Comparison of ENCODE assay signal across 22 cellular contexts in genomic region chr18:77197073-77197472, GRCh38. TPM values are rescaled to one million over a fixed set of nuclear protein-coding genes. Genes with fewer than 3 reads are reported as not detected.
DNase-seq lines count a peak whose midpoint lies in the region; FAIRE-seq and TF ChIP-seq lines count a peak whose summit lies in the region.
"Had no signal": no experiment of that assay in that cellular context is flagged by ENCODE, and none has a peak within 500 bp of the region (broad histone marks: within the 10 kb centered on the region; RNA-seq: fewer than 3 reads in every experiment).

No MANE protein-coding gene starts in this region.

- H2AFZ ChIP-seq in H1 (ENCODE audit: low read length), result no peak overlapping the region

- H4K8ac ChIP-seq in H1 (ENCODE audit: extremely low read depth, insufficient read depth, low read length), result no peak overlapping the region

- in situ Hi-C loops in ACHN (cut with HindIII; ENCODE audit: low pct_ligation_motif_present, low pct_unique_long_range_greater_than_20kb, low sequenced_read_pairs), result no loop called here

- H3K27me3 ChIP-seq in H1 (replicated peaks in 1 of 4; ENCODE audit: control insufficient read depth in 3 of 4, extremely low read depth in 1 of 4, insufficient read depth in 3 of 4, low read length in 3 of 4), result no peaks in the 10 kb centered on the region
- peaks cover 0 to 7% (median 0%) of the 10 kb centered on the region in 4 donors for H3K27me3 ChIP-seq in esophagus squamous epithelium
- H3K27me3 ChIP-seq: ovary, Peyer's patch, vagina had no signal

- CTCF ChIA-PET in H1 (lab: Charles Lee; ENCODE audit: partially characterized antibody), result interaction anchor here (0.7 to 6.2 kb wide), 11 partner anchors 10 to 144 kb away, joined by 3 to 45 read pairs (median 4); no protein-coding TSS in a partner anchor

- 71% methylated on average over 2 of the region's 2 CpGs; no CpG with 5 or more reads in 1 of the 2 experiments for WGBS in H1 (ENCODE audit: extremely low coverage in 1 of 2, insufficient coverage in 1 of 2, insufficient read length in 1 of 2, insufficient replicate concordance in 2 of 2, low coverage in 1 of 2, low lambda C conversion rate in 2 of 2, missing lambda C conversion rate in 1 of 2), 2 experiments
- WGBS in esophagus squamous epithelium, 2 donors, result 67 to 76% methylated on average over 2 of the region's 2 CpGs

- no peak overlapping the region for H2AK5ac ChIP-seq in H1 (ENCODE audit: low read depth, low read length)

- H3K79me2 ChIP-seq in H1 (ENCODE audit: control insufficient read depth in 1 of 2, insufficient read depth in 2 of 2, low read length in 2 of 2), result no peaks in the 10 kb centered on the region

- H3K9me3 ChIP-seq in H1 (ENCODE audit: insufficient read depth in 2 of 2, low read depth in 1 of 2, low read length in 1 of 2) (no peaks in the 10 kb centered on the region), esophagus squamous epithelium (no peaks in the 10 kb centered on the region)
- H3K9me3 ChIP-seq: lower lobe of right lung, ovary, Peyer's patch, vagina had no signal

- H3K79me1 ChIP-seq in H1 (ENCODE audit: low read depth, low read length), result no peaks in the 10 kb centered on the region

- H2BK12ac ChIP-seq in H1 (ENCODE audit: low read depth, low read length), result no peak overlapping the region

- intact Hi-C loops in esophagus squamous epithelium (cut with DNase I), result no loop called here

- TF ChIP-seq RAD21 in H1 (IDR thresholded peaks at IDR 0.05 in 1 of 2, conservative IDR thresholded peaks at IDR 0.05 in 1 of 2; ENCODE audit: low read depth in 2 of 2, low read length in 2 of 2), result peak; percentile 59 to 65

- H2BK20ac ChIP-seq in H1 (ENCODE audit: low read length), result no peak overlapping the region

- H3K4ac ChIP-seq in H1 (replicated peaks; ENCODE audit: insufficient read length, low read depth, low read length), result no peak overlapping the region

- H3K23ac ChIP-seq in H1 (ENCODE audit: insufficient read length), result no peak overlapping the region

- POLR2A ChIA-PET in H1 (lab: Charles Lee; ENCODE audit: partially characterized antibody), result no interaction called here

- TF ChIP-seq EP300 in H1 (IDR thresholded peaks at IDR 0.05; ENCODE audit: borderline replicate concordance in 1 of 2, low read depth in 2 of 2, low read length in 2 of 2), result no peak

- H3K18ac ChIP-seq in H1 (ENCODE audit: extremely low read depth, low read length), result no peak overlapping the region

- DNase-seq in ACHN (peak; percentile 16), NAMALWA (ENCODE audit: low spot score) (peak; percentile 9), H1 (ENCODE audit: low read depth in 1 of 2, low spot score in 2 of 2) (peak in 1 of 2 experiments; percentile 56), NK-92 (lab: John Stamatoyannopoulos, UW; ENCODE audit: unreplicated experiment) (no peak), GM19238 (ENCODE audit: insufficient read length, low spot score) (no peak), esophagus squamous epithelium (lab: John Stamatoyannopoulos, UW) (no peak), NCI-H526 (lab: John Stamatoyannopoulos, UW) (no peak)
- DNase-seq: activated CD4-positive, alpha-beta memory T cell treated with anti-CD3 and anti-CD28 coated beads for 36 hours; activated naive CD4-positive, alpha-beta T cell treated with anti-CD3 and anti-CD28 coated beads, Interleukin-2, amount 50 U/mL, for 16 hours; activated T-cell treated with anti-CD3 and anti-CD28 coated beads, Interleukin-2, amount 50 U/mL, for 24 hours; CD8-positive, alpha-beta T cell; DND-41; lower lobe of right lung; NCI-H2081; NCI-H526 treated with DMSO at 0.1 percent for 48 hours; ovary; Peyer's patch; stimulated activated CD4-positive, alpha-beta T cell treated with anti-CD3 and anti-CD28 coated beads, Interleukin-2, amount 100 ng/mL, for 24 hours had no signal

- no peak overlapping the region for H2BK120ac ChIP-seq in H1 (replicated peaks; ENCODE audit: low read depth, low read length)

- no peak overlapping the region for H3K9ac ChIP-seq in H1 (replicated peaks in 1 of 4; ENCODE audit: extremely low read depth in 1 of 4, low read depth in 3 of 4, low read length in 3 of 4)

- H3K4me1 ChIP-seq in H1 (replicated peaks in 1 of 4; ENCODE audit: control insufficient read depth in 3 of 4, insufficient read depth in 4 of 4, low read length in 3 of 4) (no peaks in the 10 kb centered on the region), esophagus squamous epithelium (no peaks in the 10 kb centered on the region)
- H3K4me1 ChIP-seq: lower lobe of right lung, Peyer's patch, vagina had no signal

- H2BK5ac ChIP-seq in H1 (ENCODE audit: low read depth, low read length), result no peak overlapping the region

- no peak overlapping the region for H3K56ac ChIP-seq in H1 (replicated peaks; ENCODE audit: insufficient read length, low read depth, low read length)

- H3K27ac ChIP-seq in H1 (ENCODE audit: low read depth, low read length), result no peak overlapping the region
- no peak overlapping the region for H3K27ac ChIP-seq in esophagus squamous epithelium
- H3K27ac ChIP-seq: lower lobe of right lung, ovary, Peyer's patch, vagina had no signal

- no peak overlapping the region for H2BK15ac ChIP-seq in H1 (ENCODE audit: low read length)

- no peak overlapping the region for H4K91ac ChIP-seq in H1 (replicated peaks; ENCODE audit: insufficient read length, low read length)

- FAIRE-seq in H1 (lab: Jason Lieb, UNC), result no peak
- FAIRE-seq: HTR-8/SVneo had no signal

- H3K36me3 ChIP-seq in H1 (ENCODE audit: control insufficient read depth in 2 of 4, insufficient read depth in 4 of 4, low read length in 3 of 4), result no peaks in the 10 kb centered on the region
- H3K36me3 ChIP-seq in esophagus squamous epithelium, result no peaks in the 10 kb centered on the region
- H3K36me3 ChIP-seq: lower lobe of right lung, ovary, Peyer's patch, vagina had no signal

- H3K4me2 ChIP-seq in H1 (ENCODE audit: insufficient read depth in 1 of 2, low read depth in 2 of 2, low read length in 2 of 2), result no peak overlapping the region

- no peaks in the 10 kb centered on the region for H4K20me1 ChIP-seq in H1 (replicated peaks in 1 of 2; ENCODE audit: control insufficient read depth in 1 of 2, insufficient read depth in 2 of 2, low read length in 2 of 2)

- TF ChIP-seq CTCF in GM12872 (IDR thresholded peaks at IDR 0.05; ENCODE audit: insufficient read depth, low read depth, low read length) (peak; percentile 40), H1 (IDR thresholded peaks at IDR 0.05; ENCODE audit: control extremely low read depth in 1 of 3, insufficient read depth in 1 of 3, low read depth in 1 of 3, low read length in 3 of 3) (peak; percentile 50 to 60 (median 58)), esophagus squamous epithelium (IDR thresholded peaks at IDR 0.05) (no peak)

- H3K14ac ChIP-seq in H1 (ENCODE audit: insufficient read length), result no peak overlapping the region

- no peak overlapping the region for H4K5ac ChIP-seq in H1 (ENCODE audit: insufficient read length, low read depth, low read length)

- no peaks in the 10 kb centered on the region for H3K23me2 ChIP-seq in H1 (ENCODE audit: low read depth, low read length)

- TF ChIP-seq POLR2A in H1 (IDR thresholded peaks at IDR 0.05; ENCODE audit: control extremely low read depth in 1 of 2, low read depth in 2 of 2, low read length in 2 of 2) (no peak), esophagus squamous epithelium (IDR thresholded peaks at IDR 0.05) (no peak)

- H3K4me3 ChIP-seq in H1 (ENCODE audit: extremely low read depth in 1 of 4, insufficient read depth in 2 of 4, low read depth in 3 of 4, low read length in 4 of 4), result no peak overlapping the region
- H3K4me3 ChIP-seq in esophagus squamous epithelium, result no peak overlapping the region
- H3K4me3 ChIP-seq: lower lobe of right lung, ovary, Peyer's patch, vagina had no signal

TF ChIP-seq in H1, 55 proteins besides CTCF, POLR2A, EP300 and RAD21 (continues in another document):
- no peak for TF ChIP-seq SP2 (IDR thresholded peaks at IDR 0.05; ENCODE audit: low read length)
- TF ChIP-seq TAF7 (optimal IDR thresholded peaks at IDR 0.05; ENCODE audit: borderline replicate concordance, low read depth, low read length), result no peak
- no peak for TF ChIP-seq RBBP5 (IDR thresholded peaks at IDR 0.05; ENCODE audit: borderline replicate concordance, low read depth, low read length)
- TF ChIP-seq KDM4A (IDR thresholded peaks at IDR 0.05; ENCODE audit: low read depth, low read length, severe bottlenecking), result no peak
- TF ChIP-seq KDM5A (IDR thresholded peaks at IDR 0.05; ENCODE audit: low read length), result no peak
- TF ChIP-seq CHD1 (IDR thresholded peaks at IDR 0.05; ENCODE audit: low read depth, low read length), result no peak
- no peak for TF ChIP-seq ATF2 (IDR thresholded peaks at IDR 0.05; ENCODE audit: low read length)

RNA-seq across cellular contexts. Expression of gene GALR1, which starts 52.6 kb away (rescaled TPM):
- total RNA-seq in H1 (2021; fragmentation: NEBNext Ultra II Directional; extraction: Animal tissue kit (Norgen Biotek cat#: 25700)), result 0.98 and 1.6 TPM in 2 replicates
- 0.09 TPM in 2 replicates for polyA plus RNA-seq in H1 (2011; rRNA removed)
- 0.09 TPM for polyA plus RNA-seq in H1 (2011; cell fraction: cytosol; rRNA removed)
- 0.41 TPM for polyA plus RNA-seq in H1 (2011; cell fraction: nucleus; rRNA removed)
- 0.11 to 0.46 TPM (median 0.30 TPM) in 4 replicates for polyA plus RNA-seq in H1 (2012, experiment 1 of 2)
- 0.03 TPM for polyA plus RNA-seq in H1 (2012, experiment 2 of 2)
- polyA plus RNA-seq in H1 (2013, experiment 1 of 2), result 1.7 TPM
- polyA plus RNA-seq in H1 (2013, experiment 2 of 2), result 0.92 TPM
- polyA minus RNA-seq in H1 (2011; rRNA and poly(A)+ RNA removed), result 0.24 and 0.35 TPM in 2 replicates
- polyA minus RNA-seq in H1 (2011; cell fraction: cytosol; rRNA and poly(A)+ RNA removed), result 0.22 TPM
- polyA minus RNA-seq in H1 (2011; cell fraction: nucleus; rRNA and poly(A)+ RNA removed), result 0.70 TPM
- under 1 TPM in 1 of 4 donors, not detected in 3; 0.04 TPM for total RNA-seq in esophagus squamous epithelium
- total RNA-seq: activated CD4-positive, alpha-beta memory T cell treated with anti-CD3 and anti-CD28 coated beads for 36 hours; CD8-positive, alpha-beta T cell; lower lobe of right lung; M059J had no signal
- polyA plus RNA-seq: ovary had no signal

Comparison
In these comparisons a context has a peak if more than half of its experiments do, and no peak if none do; other contexts are left out.
1. DNase-seq: peak in ACHN (single experiment) and NAMALWA (single experiment); none in NK-92 (single experiment), GM19238 (single experiment), esophagus squamous epithelium (single experiment) and NCI-H526 (0 of 2).
2. CTCF ChIP-seq: peak in GM12872 (single experiment) and H1 (3 of 3); none in esophagus squamous epithelium (0 of 6).